1 cellular context compared by ENCODE assay signal in the genomic region with DNA sequence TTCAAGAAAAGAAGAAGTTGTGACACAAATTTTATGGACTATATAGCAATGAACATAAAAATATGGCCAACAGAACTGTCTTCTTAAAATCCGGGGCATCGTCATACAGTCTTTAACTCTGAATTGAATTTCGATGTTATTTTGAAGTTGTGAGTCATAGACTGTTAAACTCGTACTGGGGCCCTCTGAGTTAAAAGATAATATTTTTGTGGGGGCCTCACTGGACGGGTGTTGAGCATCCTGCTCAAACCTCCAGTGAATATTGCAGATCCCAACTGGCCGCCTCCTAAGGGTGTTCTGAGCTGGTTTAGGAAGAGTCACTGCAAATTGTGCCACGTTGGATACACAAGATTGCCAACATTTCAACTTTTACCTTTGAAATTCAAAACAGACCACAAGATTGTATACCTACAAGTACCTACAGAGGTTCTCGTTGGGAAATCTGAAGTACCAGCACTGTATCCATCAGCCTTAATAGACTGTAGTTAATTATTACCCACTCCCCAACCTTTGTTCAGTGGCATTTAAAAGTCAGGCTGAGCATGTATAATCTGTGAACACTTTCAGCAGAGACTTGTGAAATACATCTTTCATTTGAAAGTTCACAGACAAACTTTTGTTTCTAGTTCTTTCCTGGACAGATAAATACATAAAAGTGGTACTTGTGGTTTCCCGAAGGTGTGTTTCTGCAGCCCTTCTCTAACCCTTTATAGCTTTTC.
A peak's percentile ranks its signal among the peaks of the same experiment; 100 is the strongest.
TF ChIP-seq lines count a peak whose summit lies in the region.

No MANE protein-coding gene starts in this region.

TF ChIP-seq in HepG2, 621 proteins besides CTCF, POLR2A, EP300 and RAD21 (continued from another document and continues in another):
- no peak for TF ChIP-seq ZNF235 (CRISPR knock-in tag; IDR thresholded peaks at IDR 0.05; ENCODE audit: borderline replicate concordance)
- no peak for TF ChIP-seq ZIK1 (CRISPR knock-in tag; IDR thresholded peaks at IDR 0.05; ENCODE audit: borderline replicate concordance, low read depth)
- no peak for TF ChIP-seq ZFP36 (IDR thresholded peaks at IDR 0.05; ENCODE audit: borderline replicate concordance, low read depth, low read length, partially characterized antibody)
- TF ChIP-seq ZNF367 (CRISPR knock-in tag; IDR thresholded peaks at IDR 0.05; ENCODE audit: borderline replicate concordance): peak; percentile 88; the same call in 1 of the 2 replicates
- no peak for TF ChIP-seq HOXD1 (CRISPR knock-in tag; IDR thresholded peaks at IDR 0.05)
- peak; percentile 58 for TF ChIP-seq ISL2 (CRISPR knock-in tag; IDR thresholded peaks at IDR 0.05)
- TF ChIP-seq NR3C1 (CRISPR knock-in tag; IDR thresholded peaks at IDR 0.05): no peak
- TF ChIP-seq ZNF7 (CRISPR knock-in tag; IDR thresholded peaks at IDR 0.05): no peak
- no peak for TF ChIP-seq ZNF879 (CRISPR knock-in tag; IDR thresholded peaks at IDR 0.05)
- TF ChIP-seq KMT2B (CRISPR knock-in tag; IDR thresholded peaks at IDR 0.05): peak; percentile 36; the same call in 1 of the 2 replicates
- peak; percentile 31; the same call in 1 of the 2 replicates for TF ChIP-seq HMG20B (CRISPR knock-in tag; conservative IDR thresholded peaks at IDR 0.05)
- no peak for TF ChIP-seq NFATC3 (CRISPR knock-in tag; IDR thresholded peaks at IDR 0.05)
- peak; percentile 93 for TF ChIP-seq HNRNPUL1 (IDR thresholded peaks at IDR 0.05; ENCODE audit: low read depth, low read length)
- TF ChIP-seq PRMT3 (CRISPR knock-in tag; IDR thresholded peaks at IDR 0.05; ENCODE audit: borderline replicate concordance, low read depth): 0 out of 2 replicates have a peak, but pooled peaks have one; percentile 34
- TF ChIP-seq PCBP2 (optimal IDR thresholded peaks at IDR 0.05; ENCODE audit: low read depth, low read length, poor library complexity, severe bottlenecking): no peak
- TF ChIP-seq, protein P1, sequence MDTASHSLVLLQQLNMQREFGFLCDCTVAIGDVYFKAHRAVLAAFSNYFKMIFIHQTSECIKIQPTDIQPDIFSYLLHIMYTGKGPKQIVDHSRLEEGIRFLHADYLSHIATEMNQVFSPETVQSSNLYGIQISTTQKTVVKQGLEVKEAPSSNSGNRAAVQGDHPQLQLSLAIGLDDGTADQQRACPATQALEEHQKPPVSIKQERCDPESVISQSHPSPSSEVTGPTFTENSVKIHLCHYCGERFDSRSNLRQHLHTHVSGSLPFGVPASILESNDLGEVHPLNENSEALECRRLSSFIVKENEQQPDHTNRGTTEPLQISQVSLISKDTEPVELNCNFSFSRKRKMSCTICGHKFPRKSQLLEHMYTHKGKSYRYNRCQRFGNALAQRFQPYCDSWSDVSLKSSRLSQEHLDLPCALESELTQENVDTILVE (CRISPR knock-in tag; IDR thresholded peaks at IDR 0.05): no peak
- no peak for TF ChIP-seq PTBP1 (IDR thresholded peaks at IDR 0.05; ENCODE audit: low read depth, low read length, poor library complexity, severe bottlenecking)
- TF ChIP-seq ZBTB46 (CRISPR knock-in tag; IDR thresholded peaks at IDR 0.05; ENCODE audit: borderline replicate concordance): no peak
- no peak for TF ChIP-seq ZMYM3 (CRISPR knock-in tag; IDR thresholded peaks at IDR 0.05)
- TF ChIP-seq ZNF451 (CRISPR knock-in tag; IDR thresholded peaks at IDR 0.05): no peak
- TF ChIP-seq SATB2 (CRISPR knock-in tag; IDR thresholded peaks at IDR 0.05): 0 out of 2 replicates have a peak, but pooled peaks have one; percentile 25
- TF ChIP-seq ZSCAN9 (CRISPR knock-in tag; IDR thresholded peaks at IDR 0.05; ENCODE audit: borderline replicate concordance): 0 out of 2 replicates have a peak, but pooled peaks have one; percentile 16
- TF ChIP-seq RBFOX2 (IDR thresholded peaks at IDR 0.05; ENCODE audit: low read depth, low read length): 0 out of 2 replicates have a peak, but pooled peaks have one; percentile 29
- TF ChIP-seq MATR3 (CRISPR knock-in tag; IDR thresholded peaks at IDR 0.05): no peak
- peak; percentile 41; the same call in 1 of the 2 replicates for TF ChIP-seq TBX3 (IDR thresholded peaks at IDR 0.05; ENCODE audit: borderline replicate concordance)
- peak; percentile 68 for TF ChIP-seq RARA (CRISPR knock-in tag; IDR thresholded peaks at IDR 0.05)
- no peak for TF ChIP-seq ZNF232 (CRISPR knock-in tag; IDR thresholded peaks at IDR 0.05; ENCODE audit: borderline replicate concordance)
- no peak for TF ChIP-seq JARID2 (CRISPR knock-in tag; IDR thresholded peaks at IDR 0.05; ENCODE audit: insufficient replicate concordance)
- TF ChIP-seq ZNF260 (CRISPR knock-in tag; IDR thresholded peaks at IDR 0.05; ENCODE audit: borderline replicate concordance, low read depth): no peak
- no peak for TF ChIP-seq KLF11 (CRISPR knock-in tag; IDR thresholded peaks at IDR 0.05)
- TF ChIP-seq ZSCAN21 (CRISPR knock-in tag; IDR thresholded peaks at IDR 0.05; ENCODE audit: borderline replicate concordance): no peak
- no peak for TF ChIP-seq ZNF10 (CRISPR knock-in tag; IDR thresholded peaks at IDR 0.05; ENCODE audit: borderline replicate concordance, low read depth)
- peak; percentile 76 for TF ChIP-seq RXRB (CRISPR knock-in tag; IDR thresholded peaks at IDR 0.05; ENCODE audit: borderline replicate concordance)
- no peak for TF ChIP-seq ZNF282 (IDR thresholded peaks at IDR 0.05; ENCODE audit: partially characterized antibody)
- TF ChIP-seq MBNL3 (CRISPR knock-in tag; conservative IDR thresholded peaks at IDR 0.05): no peak
- TF ChIP-seq MED1 (CRISPR knock-in tag; IDR thresholded peaks at IDR 0.05): peak; percentile 54
- no peak for TF ChIP-seq ZNF629 (CRISPR knock-in tag; conservative IDR thresholded peaks at IDR 0.05)
- TF ChIP-seq AHR (CRISPR knock-in tag; IDR thresholded peaks at IDR 0.05): no peak
- no peak for TF ChIP-seq ZXDC (CRISPR knock-in tag; IDR thresholded peaks at IDR 0.05)
- no peak for TF ChIP-seq RARG (CRISPR knock-in tag; IDR thresholded peaks at IDR 0.05; ENCODE audit: low read depth)
- TF ChIP-seq, protein P2, sequence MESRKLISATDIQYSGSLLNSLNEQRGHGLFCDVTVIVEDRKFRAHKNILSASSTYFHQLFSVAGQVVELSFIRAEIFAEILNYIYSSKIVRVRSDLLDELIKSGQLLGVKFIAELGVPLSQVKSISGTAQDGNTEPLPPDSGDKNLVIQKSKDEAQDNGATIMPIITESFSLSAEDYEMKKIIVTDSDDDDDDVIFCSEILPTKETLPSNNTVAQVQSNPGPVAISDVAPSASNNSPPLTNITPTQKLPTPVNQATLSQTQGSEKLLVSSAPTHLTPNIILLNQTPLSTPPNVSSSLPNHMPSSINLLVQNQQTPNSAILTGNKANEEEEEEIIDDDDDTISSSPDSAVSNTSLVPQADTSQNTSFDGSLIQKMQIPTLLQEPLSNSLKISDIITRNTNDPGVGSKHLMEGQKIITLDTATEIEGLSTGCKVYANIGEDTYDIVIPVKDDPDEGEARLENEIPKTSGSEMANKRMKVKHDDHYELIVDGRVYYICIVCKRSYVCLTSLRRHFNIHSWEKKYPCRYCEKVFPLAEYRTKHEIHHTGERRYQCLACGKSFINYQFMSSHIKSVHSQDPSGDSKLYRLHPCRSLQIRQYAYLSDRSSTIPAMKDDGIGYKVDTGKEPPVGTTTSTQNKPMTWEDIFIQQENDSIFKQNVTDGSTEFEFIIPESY (CRISPR knock-in tag; IDR thresholded peaks at IDR 0.05): no peak
- TF ChIP-seq SMARCC2 (IDR thresholded peaks at IDR 0.05): no peak
- TF ChIP-seq CENPX (CRISPR knock-in tag; IDR thresholded peaks at IDR 0.05): no peak
- TF ChIP-seq ZNF557 (CRISPR knock-in tag; IDR thresholded peaks at IDR 0.05): 0 out of 2 replicates have a peak, but pooled peaks have one; percentile 58
- TF ChIP-seq PRDM15 (CRISPR knock-in tag; IDR thresholded peaks at IDR 0.05): 0 out of 2 replicates have a peak, but pooled peaks have one; percentile 30
- TF ChIP-seq ZNF382 (CRISPR knock-in tag; IDR thresholded peaks at IDR 0.05; ENCODE audit: borderline replicate concordance): no peak
- TF ChIP-seq ATF3 (CRISPR knock-in tag; IDR thresholded peaks at IDR 0.05): no peak
- peak; percentile 96 for TF ChIP-seq BCL6 (CRISPR knock-in tag; IDR thresholded peaks at IDR 0.05)
- peak; percentile 91 for TF ChIP-seq MIXL1 (CRISPR knock-in tag; IDR thresholded peaks at IDR 0.05)
- TF ChIP-seq ZNF530 (CRISPR knock-in tag; IDR thresholded peaks at IDR 0.05; ENCODE audit: low read depth): no peak
- no peak; the same call in 1 of the 2 replicates for TF ChIP-seq ZMAT3 (CRISPR knock-in tag; conservative IDR thresholded peaks at IDR 0.05)
- TF ChIP-seq KDM3A (CRISPR knock-in tag; IDR thresholded peaks at IDR 0.05; ENCODE audit: low read depth): 0 out of 2 replicates have a peak, but pooled peaks have one; percentile 16
- no peak for TF ChIP-seq NFE2L2 (IDR thresholded peaks at IDR 0.05; ENCODE audit: low read length)
- no peak for TF ChIP-seq FOSL1 (CRISPR knock-in tag; IDR thresholded peaks at IDR 0.05; ENCODE audit: borderline replicate concordance)
- TF ChIP-seq TP53 (CRISPR knock-in tag; conservative IDR thresholded peaks at IDR 0.05): no peak
- no peak for TF ChIP-seq KLF13 (CRISPR knock-in tag; IDR thresholded peaks at IDR 0.05)
- no peak for TF ChIP-seq ZNF343 (CRISPR knock-in tag; IDR thresholded peaks at IDR 0.05)
- TF ChIP-seq YY1 (IDR thresholded peaks at IDR 0.05; ENCODE audit: insufficient read depth, insufficient replicate concordance, low read depth, low read length): peak; percentile 21
- TF ChIP-seq GMEB1 (CRISPR knock-in tag; IDR thresholded peaks at IDR 0.05; ENCODE audit: borderline replicate concordance): no peak; the same call in 1 of the 2 replicates
- no peak for TF ChIP-seq SRF (IDR thresholded peaks at IDR 0.05; ENCODE audit: low read depth, low read length)
